In genomic region chr12:26724309-26724702, GRCh38 we compare ENCODE assay signal across 19 cellular contexts.
A peak's percentile ranks its signal among the peaks of the same experiment; 100 is the strongest.
DNase-seq lines count a peak whose midpoint lies in the region; TF ChIP-seq lines count a peak whose summit lies in the region.
"Had no signal": no experiment of that assay in that cellular context is flagged by ENCODE, and none has a peak within 500 bp of the region (broad histone marks: within the 10 kb centered on the region; RNA-seq: fewer than 3 reads in every experiment).

No MANE protein-coding gene starts in this region.

- intact Hi-C loops in Caco-2 (cut with micrococcal nuclease; ENCODE audit: unreplicated experiment): no loop called here
- intact Hi-C loops in posterior vena cava (cut with DNase I): no loop called here

- CTCF ChIA-PET in Caco-2 (lab: Charles Lee): no interaction called here

- no peaks in the 10 kb centered on the region for H3K36me3 ChIP-seq in Caco-2 (ENCODE audit: control insufficient read depth, insufficient read depth, low read length)
- H3K36me3 ChIP-seq in fibroblast of lung (ENCODE audit: control insufficient read depth, insufficient read depth, low read length): no peaks in the 10 kb centered on the region
- no peaks in the 10 kb centered on the region for H3K36me3 ChIP-seq in WERI-Rb-1

- no peak overlapping the region for H3K9ac ChIP-seq in fibroblast of lung (ENCODE audit: insufficient read depth, low read length)

- DNase-seq in Caco-2: no peak
- no peak for DNase-seq in fibroblast of lung (ENCODE audit: low read depth in 2 of 2)
- DNase-seq in progenitor cell of endocrine pancreas (ENCODE audit: low spot score, unreplicated experiment): no peak
- no peak for DNase-seq in posterior vena cava (ENCODE audit: low spot score)
- DNase-seq in WERI-Rb-1: no peak
- DNase-seq in NCI-H1930 (lab: John Stamatoyannopoulos, UW): no peak
- no peak for DNase-seq in NCI-H446 (lab: John Stamatoyannopoulos, UW)
- DNase-seq: activated CD4-positive, alpha-beta T cell treated with anti-CD3 and anti-CD28 coated beads for 1 hour; activated naive CD8-positive, alpha-beta T cell treated with anti-CD3 and anti-CD28 coated beads, Interleukin-2, amount 50 U/mL, for 24 hours; caudate nucleus; naive thymus-derived CD8-positive, alpha-beta T cell; NCI-H1436; NCI-H82; posterior cingulate gyrus; stimulated activated CD4-positive, alpha-beta T cell treated with anti-CD3 and anti-CD28 coated beads, Interleukin-12 subunit alpha, Interleukin-12 subunit beta, amount 100 ng/mL, for 4 hours; T1000 had no signal

- TF ChIP-seq CTCF in Caco-2 (IDR thresholded peaks at IDR 0.05; ENCODE audit: insufficient read depth in 1 of 2, low read depth in 1 of 2, low read length in 1 of 2, severe bottlenecking in 1 of 2, unreplicated experiment in 1 of 2) (no peak), VCaP (conservative IDR thresholded peaks at IDR 0.05) (no peak), fibroblast of lung (conservative IDR thresholded peaks at IDR 0.05 in 1 of 2, IDR thresholded peaks at IDR 0.05 in 1 of 2; ENCODE audit: low read depth in 1 of 2, low read length in 2 of 2) (no peak), progenitor cell of endocrine pancreas (IDR thresholded peaks at IDR 0.05; ENCODE audit: unreplicated experiment) (no peak), WERI-Rb-1 (IDR thresholded peaks at IDR 0.05; ENCODE audit: low read depth, low read length) (no peak)

- H3K4me3 ChIP-seq in Caco-2 (ENCODE audit: low read depth, low read length) (no peak overlapping the region), fibroblast of lung (replicated peaks in 1 of 4; ENCODE audit: control extremely low read depth in 1 of 4, insufficient read depth in 1 of 4, low read depth in 3 of 4, low read length in 4 of 4) (peak overlapping the region in 1 of 4 experiments; percentile 34), WERI-Rb-1 (ENCODE audit: low read depth, low read length) (no peak overlapping the region)
- H3K4me3 ChIP-seq: lung had no signal

- H3K4me1 Mint-ChIP-seq in Caco-2 (ENCODE audit: low read depth, unreplicated experiment) (peaks cover 18% of the 10 kb centered on the region), progenitor cell of endocrine pancreas (ENCODE audit: low read depth) (peaks cover 17% of the 10 kb centered on the region)

- H3K27me3 ChIP-seq in Caco-2 (replicated peaks; ENCODE audit: control insufficient read depth, insufficient read depth, low read length): no peaks in the 10 kb centered on the region
- no peaks in the 10 kb centered on the region for H3K27me3 ChIP-seq in fibroblast of lung (ENCODE audit: control insufficient read depth, insufficient read depth, low read length)
- no peaks in the 10 kb centered on the region for H3K27me3 ChIP-seq in WERI-Rb-1 (ENCODE audit: insufficient read depth, low read depth, severe bottlenecking)

- H3K27me3 Mint-ChIP-seq in Caco-2 (ENCODE audit: insufficient read depth, unreplicated experiment) (no peaks in the 10 kb centered on the region), progenitor cell of endocrine pancreas (no peaks in the 10 kb centered on the region)
- H3K27me3 Mint-ChIP-seq: activated naive CD8-positive, alpha-beta T cell treated with anti-CD3 and anti-CD28 coated beads, Interleukin-2, amount 50 U/mL, for 24 hours; activated T-helper 17 cell treated with anti-CD3 and anti-CD28 coated beads, Interleukin-2, amount 50 U/mL, for 72 hours; naive thymus-derived CD8-positive, alpha-beta T cell had no signal

- H3K4me1 ChIP-seq in Caco-2 (peaks cover 19% of the 10 kb centered on the region), fibroblast of lung (ENCODE audit: control insufficient read depth, extremely low read depth, insufficient read depth, low read length) (peaks cover 6% of the 10 kb centered on the region)

- no peaks in the 10 kb centered on the region for H4K20me1 ChIP-seq in fibroblast of lung (ENCODE audit: control insufficient read depth, extremely low read depth, insufficient read depth, low read length)

- no peaks in the 10 kb centered on the region for H3K79me2 ChIP-seq in fibroblast of lung (ENCODE audit: control insufficient read depth, insufficient read depth, low read length)

- H3K4me2 ChIP-seq in fibroblast of lung (ENCODE audit: extremely low read depth, insufficient read depth, low read length): peak overlapping the region; percentile 54

- H3K4me3 Mint-ChIP-seq in Caco-2 (ENCODE audit: unreplicated experiment): no peak overlapping the region
- H3K4me3 Mint-ChIP-seq in progenitor cell of endocrine pancreas (ENCODE audit: low read depth): no peak overlapping the region
- H3K4me3 Mint-ChIP-seq: activated naive CD8-positive, alpha-beta T cell treated with anti-CD3 and anti-CD28 coated beads, Interleukin-2, amount 50 U/mL, for 24 hours; activated T-helper 17 cell treated with anti-CD3 and anti-CD28 coated beads, Interleukin-2, amount 50 U/mL, for 72 hours; naive thymus-derived CD8-positive, alpha-beta T cell had no signal

- POLR2A ChIA-PET in Caco-2 (lab: Charles Lee): interaction anchor here (0.5 kb wide), 1 partner anchor 92 kb away, joined by 7 read pairs; no protein-coding TSS in a partner anchor

- no peaks in the 10 kb centered on the region for H3K9me3 ChIP-seq in Caco-2
- no peaks in the 10 kb centered on the region for H3K9me3 ChIP-seq in fibroblast of lung (ENCODE audit: control insufficient read depth, insufficient read depth, low read depth, low read length)
- H3K9me3 ChIP-seq in WERI-Rb-1 (ENCODE audit: severe bottlenecking): no peaks in the 10 kb centered on the region

- H3K9me3 Mint-ChIP-seq in Caco-2 (ENCODE audit: unreplicated experiment) (no peaks in the 10 kb centered on the region), progenitor cell of endocrine pancreas (ENCODE audit: low read depth) (no peaks in the 10 kb centered on the region)
- H3K9me3 Mint-ChIP-seq: activated naive CD8-positive, alpha-beta T cell treated with anti-CD3 and anti-CD28 coated beads, Interleukin-2, amount 50 U/mL, for 24 hours; activated T-helper 17 cell treated with anti-CD3 and anti-CD28 coated beads, Interleukin-2, amount 50 U/mL, for 72 hours; naive thymus-derived CD8-positive, alpha-beta T cell had no signal

- H3K27ac Mint-ChIP-seq in Caco-2 (ENCODE audit: unreplicated experiment) (peak overlapping the region; percentile 61), progenitor cell of endocrine pancreas (peak overlapping the region; percentile 35)
- H3K27ac Mint-ChIP-seq: activated naive CD8-positive, alpha-beta T cell treated with anti-CD3 and anti-CD28 coated beads, Interleukin-2, amount 50 U/mL, for 24 hours; activated T-helper 17 cell treated with anti-CD3 and anti-CD28 coated beads, Interleukin-2, amount 50 U/mL, for 72 hours; naive thymus-derived CD8-positive, alpha-beta T cell had no signal

- H2AFZ ChIP-seq in fibroblast of lung (ENCODE audit: low read length): no peak overlapping the region

- H3K36me3 Mint-ChIP-seq in Caco-2 (ENCODE audit: insufficient read depth, unreplicated experiment): no peaks in the 10 kb centered on the region
- peaks cover 6% of the 10 kb centered on the region for H3K36me3 Mint-ChIP-seq in progenitor cell of endocrine pancreas (ENCODE audit: insufficient read depth)

- no TSS peak for BruUV-seq in Caco-2 (replicated peaks; lab: Mats Ljungman, UMichigan)

- H3K27ac ChIP-seq in VCaP (peak overlapping the region; percentile 54), fibroblast of lung (ENCODE audit: insufficient read depth, low read length) (no peak overlapping the region), WERI-Rb-1 (no peak overlapping the region)
